7 cellular contexts compared by ENCODE assay signal in genomic region chr1:201809876-201810275, GRCh38.
"Had no signal": no experiment of that assay in that cellular context is flagged by ENCODE, and none has a peak within 500 bp of the region (broad histone marks: within the 10 kb centered on the region; RNA-seq: fewer than 3 reads in every experiment).

No MANE protein-coding gene starts in this region.

- H3K9me3 Mint-ChIP-seq: IgD-negative memory B cell had no signal

- DNase-seq: IMR-90, KBM-7, KG1 had no signal

- H3K4me1 Mint-ChIP-seq: IgD-negative memory B cell had no signal

- H3K27ac Mint-ChIP-seq: IgD-negative memory B cell had no signal

- H3K27me3 Mint-ChIP-seq: IgD-negative memory B cell had no signal

- H3K4me3 Mint-ChIP-seq: IgD-negative memory B cell had no signal

- H3K4me3 ChIP-seq: K562 had no signal

- H3K27ac ChIP-seq: HL-60 had no signal

- ATAC-seq: HepG2, K562 had no signal
